ENCODE assay signal across 2 cellular contexts in genomic region chr7:44880317-44881018, GRCh38.
A peak's percentile ranks its signal among the peaks of the same experiment; 100 is the strongest.
TF ChIP-seq lines count a peak whose summit lies in the region.

No MANE protein-coding gene starts in this region.

TF ChIP-seq in K562, 482 proteins besides CTCF, POLR2A, EP300 and RAD21:
- TF ChIP-seq HMBOX1 (IDR thresholded peaks at IDR 0.05) (0 out of 2 replicates have a peak, but pooled peaks have one; percentile 25), SMAD3 (CRISPR knock-in tag; conservative IDR thresholded peaks at IDR 0.05) (no peak), HMGN3 (IDR thresholded peaks at IDR 0.05; ENCODE audit: borderline replicate concordance, extremely low read depth, insufficient read length, low read depth, low read length) (no peak), MEIS2 (IDR thresholded peaks at IDR 0.05; ENCODE audit: partially characterized antibody) (peak; percentile 73), ZNF644 (tag; IDR thresholded peaks at IDR 0.05; ENCODE audit: low read depth) (no peak), ZNF551 (CRISPR knock-in tag; IDR thresholded peaks at IDR 0.05) (no peak), RBFOX2 (IDR thresholded peaks at IDR 0.05; ENCODE audit: low read depth, low read length) (peak; percentile 30; the same call in 1 of the 2 replicates), SOX6 (IDR thresholded peaks at IDR 0.05) (0 out of 2 replicates have a peak, but pooled peaks have one; percentile 11), DEAF1 (CRISPR knock-in tag; IDR thresholded peaks at IDR 0.05) (no peak), ESRRA (IDR thresholded peaks at IDR 0.05; ENCODE audit: borderline replicate concordance, low read depth) (peak; percentile 90), ETV1 (tag; conservative IDR thresholded peaks at IDR 0.05; ENCODE audit: low read depth) (0 out of 2 replicates have a peak, but pooled peaks have one; percentile 29), ZNF184 (CRISPR knock-in tag; IDR thresholded peaks at IDR 0.05) (no peak), FOXM1 (IDR thresholded peaks at IDR 0.05; ENCODE audit: low read depth) (no peak), FOXM1 (CRISPR knock-in tag; IDR thresholded peaks at IDR 0.05; ENCODE audit: low read depth) (no peak), CBFA2T3 (IDR thresholded peaks at IDR 0.05) (peak; percentile 16; the same call in 1 of the 2 replicates), PKNOX1 (IDR thresholded peaks at IDR 0.05) (peak; percentile 51), RCOR1 (IDR thresholded peaks at IDR 0.05; ENCODE audit: borderline replicate concordance in 1 of 2, low read depth in 2 of 2, low read length in 2 of 2) (0 out of 4 replicates have a peak, but pooled peaks of 1 of the 2 experiments have one; percentile 8), U2AF2 (optimal IDR thresholded peaks at IDR 0.05; ENCODE audit: low read depth, low read length) (no peak), ZNF133 (CRISPR knock-in tag; IDR thresholded peaks at IDR 0.05) (no peak), PBX2 (CRISPR knock-in tag; IDR thresholded peaks at IDR 0.05; ENCODE audit: low read depth) (no peak), PBX2 (tag; conservative IDR thresholded peaks at IDR 0.05; ENCODE audit: low read depth) (peak; percentile 63)

TF ChIP-seq in neural cell, 6 proteins besides CTCF, POLR2A, EP300 and RAD21:
- TF ChIP-seq REST (IDR thresholded peaks at IDR 0.05; ENCODE audit: borderline replicate concordance) = no peak
- TF ChIP-seq MXI1 (conservative IDR thresholded peaks at IDR 0.05; ENCODE audit: poor library complexity, severe bottlenecking) = peak; percentile 57
- TF ChIP-seq EZH2 (IDR thresholded peaks at IDR 0.05; ENCODE audit: borderline replicate concordance, insufficient read depth, low read length, poor library complexity, severe bottlenecking) = no peak
- TF ChIP-seq POLR2AphosphoS5 (IDR thresholded peaks at IDR 0.05) = no peak
